ENCODE assay signal across 27 cellular contexts in the genomic region with DNA sequence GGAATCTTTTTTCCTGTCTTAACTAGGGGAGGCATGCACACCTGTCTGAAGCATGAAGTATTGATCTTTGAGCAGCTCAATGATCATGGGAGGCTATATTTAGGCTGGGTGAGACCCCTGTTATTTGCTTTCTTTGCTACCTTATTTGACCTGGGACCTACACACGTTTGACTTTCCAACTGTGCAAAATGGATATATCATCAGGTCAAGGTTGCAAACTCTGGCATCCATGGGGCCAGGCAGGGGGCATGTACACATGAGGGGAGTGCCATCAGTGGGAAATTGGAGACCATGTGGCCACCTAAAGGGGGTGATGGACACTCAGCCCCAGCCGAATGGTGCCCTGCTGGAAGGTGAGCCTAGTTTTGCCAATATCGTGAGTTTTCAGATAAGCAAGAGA.
"Had no signal": no experiment of that assay in that cellular context is flagged by ENCODE, and none has a peak within 500 bp of the region (broad histone marks: within the 10 kb centered on the region; RNA-seq: fewer than 3 reads in every experiment).

No MANE protein-coding gene starts in this region.

- FAIRE-seq: colon, endometrium, endothelial cell of umbilical vein, frontal cortex had no signal

- DNase-seq: colonic mucosa; cortex of kidney; dermis blood vessel endothelial cell; dorsolateral prefrontal cortex; effector CD4-positive, alpha-beta T cell; effector CD8-positive, alpha-beta T cell; effector memory CD4-positive, alpha-beta T cell; effector memory CD8-positive, alpha-beta T cell; erythroblast; esophagus squamous epithelium; foreskin fibroblast; foreskin keratinocyte; foreskin melanocyte; gastrocnemius medialis; glutamatergic neuron; head of caudate nucleus; heart left ventricle; heart right ventricle had no signal

- H3K4me3 Mint-ChIP-seq: dendritic cell treated with granulocyte-macrophage colony-stimulating factor and Interleukin-4, amounts not matched to agents 40 ng/mL and 50 ng/mL, for 4 days; effector memory CD8-positive, alpha-beta T cell had no signal

- H3K27me3 Mint-ChIP-seq: dendritic cell treated with granulocyte-macrophage colony-stimulating factor and Interleukin-4, amounts not matched to agents 40 ng/mL and 50 ng/mL, for 4 days; effector memory CD8-positive, alpha-beta T cell had no signal

- H3K9me3 Mint-ChIP-seq: dendritic cell treated with granulocyte-macrophage colony-stimulating factor and Interleukin-4, amounts not matched to agents 40 ng/mL and 50 ng/mL, for 4 days; effector memory CD8-positive, alpha-beta T cell had no signal

- ATAC-seq: effector memory CD8-positive, alpha-beta T cell; esophagus mucosa; foreskin keratinocyte; gastrocnemius medialis; gastroesophageal sphincter; heart left ventricle; heart right ventricle had no signal

- H3K27ac Mint-ChIP-seq: dendritic cell treated with granulocyte-macrophage colony-stimulating factor and Interleukin-4, amounts not matched to agents 40 ng/mL and 50 ng/mL, for 4 days; effector memory CD8-positive, alpha-beta T cell had no signal

- H3K36me3 ChIP-seq: colonic mucosa had no signal

- H3K27ac ChIP-seq: colonic mucosa, dorsolateral prefrontal cortex, epithelial cell of prostate, esophagus muscularis mucosa, esophagus squamous epithelium, foreskin keratinocyte, gastrocnemius medialis, gastroesophageal sphincter, heart left ventricle, heart right ventricle had no signal

- H3K4me1 ChIP-seq: colonic mucosa, esophagus muscularis mucosa, esophagus squamous epithelium, foreskin keratinocyte, gastrocnemius medialis, gastroesophageal sphincter, heart left ventricle, heart right ventricle had no signal

- H3K9me3 ChIP-seq: colonic mucosa, esophagus muscularis mucosa, esophagus squamous epithelium, gastrocnemius medialis, gastroesophageal sphincter, heart left ventricle, heart right ventricle had no signal

- H3K4me3 ChIP-seq: colonic mucosa, dorsolateral prefrontal cortex, esophagus muscularis mucosa, esophagus squamous epithelium, gastrocnemius medialis, gastroesophageal sphincter, heart left ventricle, heart right ventricle had no signal

- H3K27me3 ChIP-seq: colonic mucosa, dorsolateral prefrontal cortex, esophagus muscularis mucosa, esophagus squamous epithelium, foreskin keratinocyte, gastrocnemius medialis, gastroesophageal sphincter, heart left ventricle, heart right ventricle had no signal
